Comparison of ENCODE assay signal across 9 cellular contexts in the genomic region with DNA sequence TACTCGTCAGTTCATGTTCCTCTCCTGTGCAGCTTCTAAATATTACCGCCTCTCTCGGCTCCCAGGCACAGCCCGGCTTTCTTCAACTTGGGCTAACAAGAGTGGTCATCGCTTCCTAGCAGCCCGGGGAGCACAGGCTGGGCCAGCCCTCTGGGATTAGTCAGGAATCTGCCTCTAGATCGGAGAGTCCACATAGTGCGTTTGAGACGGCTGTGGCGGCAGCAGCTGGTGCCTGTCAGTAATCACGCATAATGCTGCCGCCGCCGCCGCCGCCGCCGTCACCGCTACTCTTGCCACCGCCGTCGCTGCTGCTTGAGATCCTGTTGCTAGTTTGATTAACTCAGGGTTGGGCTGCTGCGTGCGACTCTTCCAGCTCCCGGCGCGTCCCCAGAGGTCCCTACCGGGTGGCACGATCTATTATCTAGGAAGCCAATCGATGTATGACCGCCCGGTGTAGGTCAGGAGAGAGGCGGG. TPM values are rescaled to one million over a fixed set of nuclear protein-coding genes. Genes with fewer than 3 reads are reported as not detected.
DNase-seq lines count a peak whose midpoint lies in the region; ATAC-seq and TF ChIP-seq lines count a peak whose summit lies in the region.
"Had no signal": no experiment of that assay in that cellular context is flagged by ENCODE, and none has a peak within 500 bp of the region (broad histone marks: within the 10 kb centered on the region; RNA-seq: fewer than 3 reads in every experiment).

A gene (minus strand): TSS at position 230 of the 474 bp plus-strand sequence. CDS start 233 bp downstream, outside the sequence.

- POLR2A ChIA-PET in activated CD4-positive, alpha-beta T cell treated with anti-CD3 and anti-CD28 coated beads for 36 hours (lab: Charles Lee) = interaction anchor here (0.6 kb wide), 1 partner anchor 46 kb away, joined by 8 read pairs; no protein-coding TSS in a partner anchor
- POLR2A ChIA-PET in activated CD8-positive, alpha-beta T cell treated with anti-CD3 and anti-CD28 coated beads, Interleukin-2, amount 10 ng/mL, durations not matched to agents 7 days and 5 days (lab: Charles Lee) = no interaction called here

- no peaks in the 10 kb centered on the region for H3K4me1 Mint-ChIP-seq in activated CD4-positive, alpha-beta T cell treated with anti-CD3 and anti-CD28 coated beads for 36 hours
- no peaks in the 10 kb centered on the region for H3K4me1 Mint-ChIP-seq in activated CD8-positive, alpha-beta T cell treated with anti-CD3 and anti-CD28 coated beads, Interleukin-2, amount 10 ng/mL, durations not matched to agents 7 days and 5 days (ENCODE audit: low read depth)

- H3K27ac ChIP-seq in right atrium auricular region (peak within 1 kb of the TSS; percentile 8 to 9), skin epidermis (peak within 1 kb of the TSS in 2 of 21 experiments; percentile 6 to 54)
- H3K27ac ChIP-seq: C4-2B had no signal

- H3K9me3 ChIP-seq in right atrium auricular region = no peaks in the 10 kb centered on the region

- no peaks in the 10 kb centered on the region for H3K36me3 ChIP-seq in right atrium auricular region

- H3K27ac Mint-ChIP-seq in activated CD4-positive, alpha-beta T cell treated with anti-CD3 and anti-CD28 coated beads for 36 hours = no peak within 1 kb of the TSS
- H3K27ac Mint-ChIP-seq in activated CD8-positive, alpha-beta T cell treated with anti-CD3 and anti-CD28 coated beads, Interleukin-2, amount 10 ng/mL, durations not matched to agents 7 days and 5 days = no peak within 1 kb of the TSS

- H3K4me3 ChIP-seq in right atrium auricular region (peak within 1 kb of the TSS; percentile 37 to 40), skin epidermis (peak within 1 kb of the TSS in 5 of 7 experiments; percentile 7 to 25 (median 11))

- intact Hi-C loops in activated CD4-positive, alpha-beta T cell treated with anti-CD3 and anti-CD28 coated beads for 36 hours (cut with DNase I, micrococcal nuclease) = no loop called here

- CTCF ChIA-PET in activated CD4-positive, alpha-beta T cell treated with anti-CD3 and anti-CD28 coated beads for 36 hours (lab: Charles Lee) = interaction anchor here (0.5 to 0.8 kb wide), 2 partner anchors 46 to 222 kb away, joined by 3 read pairs; no protein-coding TSS in a partner anchor
- CTCF ChIA-PET in activated CD8-positive, alpha-beta T cell treated with anti-CD3 and anti-CD28 coated beads, Interleukin-2, amount 10 ng/mL, durations not matched to agents 7 days and 5 days (lab: Charles Lee) = no interaction called here

- H3K4me1 ChIP-seq in right atrium auricular region = peaks cover 0 to 23% of the 10 kb centered on the region in 2 donors

- no peak for TF ChIP-seq CTCF in right atrium auricular region (IDR thresholded peaks at IDR 0.05)

- peak; percentile 63 for ATAC-seq in activated CD4-positive, alpha-beta T cell treated with anti-CD3 and anti-CD28 coated beads for 36 hours
- peak; percentile 55 for ATAC-seq in activated CD8-positive, alpha-beta T cell treated with anti-CD3 and anti-CD28 coated beads, Interleukin-2, amount 10 ng/mL, durations not matched to agents 7 days and 5 days
- no peak for ATAC-seq in HG03159 (IDR thresholded peaks at IDR 0.05; ENCODE audit: unreplicated experiment)

- no peaks in the 10 kb centered on the region for H3K9me3 Mint-ChIP-seq in activated CD4-positive, alpha-beta T cell treated with anti-CD3 and anti-CD28 coated beads for 36 hours (ENCODE audit: low read depth)
- H3K9me3 Mint-ChIP-seq in activated CD8-positive, alpha-beta T cell treated with anti-CD3 and anti-CD28 coated beads, Interleukin-2, amount 10 ng/mL, durations not matched to agents 7 days and 5 days (ENCODE audit: insufficient read depth) = no peaks in the 10 kb centered on the region

- peaks cover 27% of the 10 kb centered on the region for H3K27me3 Mint-ChIP-seq in activated CD4-positive, alpha-beta T cell treated with anti-CD3 and anti-CD28 coated beads for 36 hours
- H3K27me3 Mint-ChIP-seq in activated CD8-positive, alpha-beta T cell treated with anti-CD3 and anti-CD28 coated beads, Interleukin-2, amount 10 ng/mL, durations not matched to agents 7 days and 5 days (ENCODE audit: low read depth) = peaks cover 18% of the 10 kb centered on the region

- no peak within 1 kb of the TSS for H3K4me3 Mint-ChIP-seq in activated CD4-positive, alpha-beta T cell treated with anti-CD3 and anti-CD28 coated beads for 36 hours
- H3K4me3 Mint-ChIP-seq in activated CD8-positive, alpha-beta T cell treated with anti-CD3 and anti-CD28 coated beads, Interleukin-2, amount 10 ng/mL, durations not matched to agents 7 days and 5 days = no peak within 1 kb of the TSS

- H3K27me3 ChIP-seq in right atrium auricular region = no peaks in the 10 kb centered on the region

- DNase-seq in activated CD4-positive, alpha-beta T cell treated with anti-CD3 and anti-CD28 coated beads for 36 hours = peak; percentile 56
- no peak for DNase-seq in activated CD4-positive, alpha-beta T cell treated with anti-CD3 and anti-CD28 coated beads for 4 hours
- DNase-seq in activated CD8-positive, alpha-beta T cell treated with anti-CD3 and anti-CD28 coated beads, Interleukin-2, amount 10 ng/mL, durations not matched to agents 7 days and 5 days = peak; percentile 31
- DNase-seq in right atrium auricular region (ENCODE audit: low spot score) = no peak
- no peak for DNase-seq in ureter (ENCODE audit: low spot score)
- DNase-seq in HT-29 (ENCODE audit: low spot score) = no peak

- no peaks in the 10 kb centered on the region for H3K36me3 Mint-ChIP-seq in activated CD4-positive, alpha-beta T cell treated with anti-CD3 and anti-CD28 coated beads for 36 hours (ENCODE audit: low read depth)
- no peaks in the 10 kb centered on the region for H3K36me3 Mint-ChIP-seq in activated CD8-positive, alpha-beta T cell treated with anti-CD3 and anti-CD28 coated beads, Interleukin-2, amount 10 ng/mL, durations not matched to agents 7 days and 5 days (ENCODE audit: low read depth)

RNA-seq across cellular contexts. Expression of the gene that starts here (rescaled TPM):
- total RNA-seq in activated CD4-positive, alpha-beta T cell treated with anti-CD3 and anti-CD28 coated beads for 36 hours = under 1 TPM in 1 of 2 experiments, not detected in 1; 0.16 TPM
- not detected for total RNA-seq in activated CD8-positive, alpha-beta T cell treated with anti-CD3 and anti-CD28 coated beads, Interleukin-2, amount 10 ng/mL, durations not matched to agents 7 days and 5 days
- total RNA-seq in right atrium auricular region (1 to 10 TPM; 1.2 to 3.3 TPM), ureter (0.86 TPM)
- not detected in 2 replicates for total RNA-seq in HT-29 (2014; rRNA removed; shearing (Covaris generic))

Comparison
In these comparisons a context has a peak if more than half of its experiments do, and no peak if none do; other contexts are left out.
1. Peak in DNase-seq and ATAC-seq in activated CD4-positive, alpha-beta T cell treated with anti-CD3 and anti-CD28 coated beads for 36 hours; RNA of the gene not detected or under 1 TPM.
2. Peak in DNase-seq and ATAC-seq in activated CD8-positive, alpha-beta T cell treated with anti-CD3 and anti-CD28 coated beads, Interleukin-2, amount 10 ng/mL, durations not matched to agents 7 days and 5 days; RNA of the gene not detected or under 1 TPM.